In the genomic region with DNA sequence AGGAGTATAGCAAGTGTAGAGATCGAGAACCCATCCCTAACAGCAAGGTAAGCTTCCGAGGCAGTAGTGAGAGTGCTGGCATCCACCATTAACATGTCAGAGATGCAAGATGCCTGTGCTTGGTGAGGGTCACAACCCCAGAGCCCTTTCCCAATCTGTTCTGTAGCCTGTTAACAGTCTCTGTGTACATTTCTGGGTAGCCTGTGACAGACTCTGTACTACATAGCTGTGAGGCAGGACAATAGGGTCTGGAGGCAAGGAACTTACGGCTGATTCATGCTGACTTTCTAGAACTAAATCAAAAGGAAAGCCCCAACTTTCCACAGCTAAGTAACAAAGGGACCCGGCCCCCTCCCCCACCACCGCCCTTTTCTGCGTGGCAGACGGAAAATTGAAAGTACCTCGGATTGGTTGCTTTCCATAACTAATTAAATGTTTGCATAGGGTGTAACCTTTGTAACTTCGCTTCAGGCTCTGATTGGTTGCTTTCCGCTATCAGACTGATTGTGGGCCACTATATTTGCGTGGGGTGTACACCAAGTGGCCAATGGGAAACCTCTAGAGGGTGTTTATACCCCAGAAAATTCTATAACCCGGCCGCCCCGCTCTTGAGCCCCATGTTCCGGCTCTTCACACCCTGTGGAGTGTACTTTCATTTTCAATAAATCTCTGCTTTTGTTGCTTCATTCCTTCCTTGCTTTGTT, we compare ENCODE assay signal across 13 cellular contexts. TPM values are rescaled to one million over a fixed set of nuclear protein-coding genes. Genes with fewer than 3 reads are reported as not detected.
DNase-seq lines count a peak whose midpoint lies in the region; ATAC-seq and TF ChIP-seq lines count a peak whose summit lies in the region.
"Had no signal": no experiment of that assay in that cellular context is flagged by ENCODE, and none has a peak within 500 bp of the region (broad histone marks: within the 10 kb centered on the region; RNA-seq: fewer than 3 reads in every experiment).

No MANE protein-coding gene starts in this region.

- H3K4me3 ChIP-seq in Caco-2 (ENCODE audit: low read depth, low read length): 0 out of 2 replicates have a peak overlapping the region, but pooled peaks have one; percentile 1
- no peak overlapping the region for H3K4me3 ChIP-seq in mammary epithelial cell (replicated peaks in 1 of 3; ENCODE audit: insufficient read depth in 1 of 3, low read depth in 2 of 3, low read length in 3 of 3)

- H3K27ac ChIP-seq in mammary epithelial cell (ENCODE audit: insufficient read depth, low read depth, low read length): no peak overlapping the region
- H3K27ac ChIP-seq: C4-2B had no signal

- 95% methylated on average over 14 of the region's 15 CpGs for WGBS in mammary epithelial cell (ENCODE audit: low coverage, missing lambda C conversion rate)

- H3K27ac Mint-ChIP-seq in Caco-2 (ENCODE audit: unreplicated experiment): no peak overlapping the region
- H3K27ac Mint-ChIP-seq in nephron: peak overlapping the region; percentile 98 to 99 (median 98)

- in situ Hi-C loops in mammary epithelial cell (cut with MboI; ENCODE audit: low sequenced_read_pairs in 2 of 2): no loop called here

- H4K20me1 ChIP-seq in mammary epithelial cell (ENCODE audit: insufficient read depth, low read length): no peaks in the 10 kb centered on the region

- H3K4me3 Mint-ChIP-seq in Caco-2 (ENCODE audit: unreplicated experiment) (peak overlapping the region; percentile 93), nephron (peak overlapping the region; percentile 94 to 96 (median 94))

- dilution Hi-C loops in mammary epithelial cell (cut with HindIII; ENCODE audit: low sequenced_read_pairs): no loop called here

- H3K27me3 ChIP-seq in Caco-2 (replicated peaks; ENCODE audit: control insufficient read depth, insufficient read depth, low read length) (no peaks in the 10 kb centered on the region), mammary epithelial cell (ENCODE audit: insufficient read depth, low read length) (no peaks in the 10 kb centered on the region)

- intact Hi-C loops in Caco-2 (cut with micrococcal nuclease; ENCODE audit: unreplicated experiment): loop anchor here (5.0 kb wide), 2 partner anchors 106 to 239 kb away; no protein-coding TSS in a partner anchor
- intact Hi-C loops in mammary epithelial cell (cut with micrococcal nuclease): loop anchor here (5.0 kb wide), 1 partner anchor 234 kb away; no protein-coding TSS in a partner anchor

- CTCF ChIA-PET in Caco-2 (lab: Charles Lee): no interaction called here
- CTCF ChIA-PET in mammary epithelial cell (lab: Charles Lee; ENCODE audit: low non-redundant PET): no interaction called here

- H3K36me3 ChIP-seq in Caco-2 (ENCODE audit: control insufficient read depth, insufficient read depth, low read length): peaks cover 1% of the 10 kb centered on the region; the same call in 1 of the 2 replicates
- no peaks in the 10 kb centered on the region for H3K36me3 ChIP-seq in mammary epithelial cell (ENCODE audit: insufficient read depth, low read length)

- H3K9me3 Mint-ChIP-seq in Caco-2 (ENCODE audit: unreplicated experiment) (no peaks in the 10 kb centered on the region), nephron (no peaks in the 10 kb centered on the region)

- peak overlapping the region; percentile 46 for H2AFZ ChIP-seq in mammary epithelial cell (ENCODE audit: low read depth, low read length)

- H3K9me3 ChIP-seq in Caco-2 (no peaks in the 10 kb centered on the region), mammary epithelial cell (replicated peaks; ENCODE audit: insufficient read depth, low read length) (no peaks in the 10 kb centered on the region)

- ATAC-seq in HG02642 (IDR thresholded peaks at IDR 0.05; ENCODE audit: poor library complexity, unreplicated experiment): no peak

- H3K4me1 Mint-ChIP-seq in Caco-2 (ENCODE audit: low read depth, unreplicated experiment): peaks cover 22% of the 10 kb centered on the region
- H3K4me1 Mint-ChIP-seq in nephron: peaks cover 18% of the 10 kb centered on the region

- no peak overlapping the region for H3K4me2 ChIP-seq in mammary epithelial cell (ENCODE audit: insufficient read depth, low read depth, low read length)

- peaks cover 9% of the 10 kb centered on the region for H3K36me3 Mint-ChIP-seq in Caco-2 (ENCODE audit: insufficient read depth, unreplicated experiment)
- H3K36me3 Mint-ChIP-seq in nephron (ENCODE audit: low read depth): peaks cover 11% of the 10 kb centered on the region

- DNase-seq in Caco-2 (no peak), HuH-7 (ENCODE audit: low spot score) (peak; percentile 23), mammary epithelial cell (no peak), NCI-H1417 treated with DMSO at 0.1 percent for 48 hours (lab: John Stamatoyannopoulos, UW) (no peak)
- no peak for DNase-seq in stimulated activated naive CD4-positive, alpha-beta T cell treated with Interleukin-2 at 50 U/mL for 16 hours (lab: John Stamatoyannopoulos, UW)
- DNase-seq: activated naive CD4-positive, alpha-beta T cell treated with Interleukin-2 at 50 U/mL for 16 hours; central memory CD4-positive, alpha-beta T cell; GOT3; kidney glomerular epithelial cell; NCI-H146 had no signal

- H3K79me2 ChIP-seq in mammary epithelial cell (ENCODE audit: insufficient read depth, low read length): peaks cover 27% of the 10 kb centered on the region

- H3K9ac ChIP-seq in mammary epithelial cell (ENCODE audit: insufficient read depth, low read length): no peak overlapping the region

- TF ChIP-seq CTCF in Caco-2 (IDR thresholded peaks at IDR 0.05; ENCODE audit: insufficient read depth in 1 of 2, low read depth in 1 of 2, low read length in 1 of 2, severe bottlenecking in 1 of 2, unreplicated experiment in 1 of 2) (no peak), mammary epithelial cell (conservative IDR thresholded peaks at IDR 0.05 in 1 of 2, IDR thresholded peaks at IDR 0.05 in 1 of 2; ENCODE audit: extremely low read depth in 1 of 2, insufficient read depth in 1 of 2, low read depth in 1 of 2, low read length in 2 of 2) (no peak), nephron (IDR thresholded peaks at IDR 0.05; ENCODE audit: unreplicated experiment in 3 of 3) (no peak)

- BruUV-seq in Caco-2 (replicated peaks; lab: Mats Ljungman, UMichigan): no TSS peak
- no TSS peak for BruUV-seq in mammary epithelial cell (replicated peaks; lab: Mats Ljungman, UMichigan)

- peaks cover 11% of the 10 kb centered on the region for H3K4me1 ChIP-seq in Caco-2
- H3K4me1 ChIP-seq in mammary epithelial cell (ENCODE audit: insufficient read depth, low read length): peaks cover 16% of the 10 kb centered on the region

- POLR2A ChIA-PET in Caco-2 (lab: Charles Lee): no interaction called here

- H3K27me3 Mint-ChIP-seq in Caco-2 (ENCODE audit: insufficient read depth, unreplicated experiment) (no peaks in the 10 kb centered on the region), nephron (ENCODE audit: low read depth) (no peaks in the 10 kb centered on the region)

RNA-seq across cellular contexts. Expression of a gene that starts 1.4 kb away (rescaled TPM):
- total RNA-seq in Caco-2 (2022): 21.9 and 28.9 TPM in 2 replicates
- total RNA-seq in mammary epithelial cell: 10 to 100 TPM; 21.6 to 33.8 TPM
- 15.8 TPM for polyA plus RNA-seq in mammary epithelial cell
- 45.0 TPM for polyA minus RNA-seq in mammary epithelial cell
